Comparison of ENCODE assay signal across 25 cellular contexts in genomic region chr10:109277456-109277855, GRCh38.
"Had no signal": no experiment of that assay in that cellular context is flagged by ENCODE, and none has a peak within 500 bp of the region (broad histone marks: within the 10 kb centered on the region; RNA-seq: fewer than 3 reads in every experiment).

No MANE protein-coding gene starts in this region.

- H3K4me3 Mint-ChIP-seq: central memory CD8-positive, alpha-beta T cell; natural killer cell; neural crest cell; stimulated activated naive B cell treated with anti-CD40 and anti-IgM and Interleukin-4, amounts not matched to agents 10 μg/mL and 1 μg/mL and 100 μg/mL, for 72 hours had no signal

- ATAC-seq: heart right ventricle; left lobe of liver; mucosa of descending colon; natural killer cell; right cardiac atrium; stimulated activated naive B cell treated with anti-CD40 and anti-IgM and Interleukin-4, amounts not matched to agents 10 μg/mL and 1 μg/mL and 100 μg/mL, for 72 hours had no signal

- H3K4me1 Mint-ChIP-seq: central memory CD8-positive, alpha-beta T cell; natural killer cell; neural crest cell; stimulated activated naive B cell treated with anti-CD40 and anti-IgM and Interleukin-4, amounts not matched to agents 10 μg/mL and 1 μg/mL and 100 μg/mL, for 72 hours had no signal

- H3K4me3 ChIP-seq: dorsolateral prefrontal cortex, heart right ventricle, mucosa of descending colon, ovary, spleen, stomach, thoracic aorta, transverse colon had no signal

- H3K27ac ChIP-seq: dorsolateral prefrontal cortex, epithelial cell of prostate, heart right ventricle, ovary, spleen, stomach, thoracic aorta, transverse colon had no signal

- H3K9me3 ChIP-seq: heart right ventricle, mucosa of descending colon, ovary, spleen, stomach, thoracic aorta, transverse colon had no signal

- H3K27ac Mint-ChIP-seq: natural killer cell; stimulated activated naive B cell treated with anti-CD40 and anti-IgM and Interleukin-4, amounts not matched to agents 10 μg/mL and 1 μg/mL and 100 μg/mL, for 72 hours had no signal

- FAIRE-seq: frontal cortex had no signal

- H3K9me3 Mint-ChIP-seq: neural crest cell had no signal

- H3K27me3 Mint-ChIP-seq: central memory CD8-positive, alpha-beta T cell; stimulated activated naive B cell treated with anti-CD40 and anti-IgM and Interleukin-4, amounts not matched to agents 10 μg/mL and 1 μg/mL and 100 μg/mL, for 72 hours had no signal

- H3K36me3 ChIP-seq: heart right ventricle, ovary, spleen, stomach, thoracic aorta, transverse colon had no signal

- H3K27me3 ChIP-seq: heart right ventricle, ovary, spleen, stomach, transverse colon had no signal

- H3K4me1 ChIP-seq: heart right ventricle, spleen had no signal

- DNase-seq: cortex of kidney; dorsolateral prefrontal cortex; effector CD8-positive, alpha-beta T cell; heart right ventricle; hypothalamus; islet precursor cell; mammary epithelial cell; mucosa of descending colon; natural killer cell; ovary; right cardiac atrium; spleen; stimulated activated CD4-positive, alpha-beta T cell treated with anti-CD3 and anti-CD28 coated beads, Interleukin-15, amount 100 ng/mL, for 24 hours; stimulated activated CD4-positive, alpha-beta T cell treated with anti-CD3 and anti-CD28 coated beads, Interleukin-1b, Interleukin-23, amount 100 ng/mL, for 48 hours; stimulated activated CD4-positive, alpha-beta T cell treated with anti-CD3 and anti-CD28 coated beads, Interleukin-4, amount 100 ng/mL, for 4 hours; stimulated activated naive B cell treated with anti-CD40 and anti-IgM and Interleukin-4, amounts not matched to agents 10 μg/mL and 1 μg/mL and 100 μg/mL, for 72 hours; stomach; substantia nigra; transverse colon had no signal

- H3K36me3 Mint-ChIP-seq: natural killer cell; stimulated activated naive B cell treated with anti-CD40 and anti-IgM and Interleukin-4, amounts not matched to agents 10 μg/mL and 1 μg/mL and 100 μg/mL, for 72 hours had no signal
